1 cellular context compared by ENCODE assay signal in genomic region chr13:41634407-41634806, GRCh38.
TF ChIP-seq lines count a peak whose summit lies in the region.

No MANE protein-coding gene starts in this region.

TF ChIP-seq in GM23338, 12 proteins besides CTCF, POLR2A, EP300 and RAD21 (continued from another document):
- no peak for TF ChIP-seq ETS1 (IDR thresholded peaks at IDR 0.05)
- TF ChIP-seq REST (IDR thresholded peaks at IDR 0.05; ENCODE audit: unreplicated experiment), result no peak
- no peak for TF ChIP-seq STAT1 (IDR thresholded peaks at IDR 0.05; ENCODE audit: unreplicated experiment)
TF ChIP-seq in GM23338: peak in this region for 0.
